In genomic region chr4:82587826-82588225, GRCh38 we compare ENCODE assay signal across 1 cellular context.
TF ChIP-seq lines count a peak whose summit lies in the region.

No MANE protein-coding gene starts in this region.

TF ChIP-seq in SK-N-SH treated with all-trans-retinoic acid at 6 μM for 48 hours, 23 proteins besides CTCF, POLR2A, EP300 and RAD21 (continued from another document):
- TF ChIP-seq, protein P1, sequence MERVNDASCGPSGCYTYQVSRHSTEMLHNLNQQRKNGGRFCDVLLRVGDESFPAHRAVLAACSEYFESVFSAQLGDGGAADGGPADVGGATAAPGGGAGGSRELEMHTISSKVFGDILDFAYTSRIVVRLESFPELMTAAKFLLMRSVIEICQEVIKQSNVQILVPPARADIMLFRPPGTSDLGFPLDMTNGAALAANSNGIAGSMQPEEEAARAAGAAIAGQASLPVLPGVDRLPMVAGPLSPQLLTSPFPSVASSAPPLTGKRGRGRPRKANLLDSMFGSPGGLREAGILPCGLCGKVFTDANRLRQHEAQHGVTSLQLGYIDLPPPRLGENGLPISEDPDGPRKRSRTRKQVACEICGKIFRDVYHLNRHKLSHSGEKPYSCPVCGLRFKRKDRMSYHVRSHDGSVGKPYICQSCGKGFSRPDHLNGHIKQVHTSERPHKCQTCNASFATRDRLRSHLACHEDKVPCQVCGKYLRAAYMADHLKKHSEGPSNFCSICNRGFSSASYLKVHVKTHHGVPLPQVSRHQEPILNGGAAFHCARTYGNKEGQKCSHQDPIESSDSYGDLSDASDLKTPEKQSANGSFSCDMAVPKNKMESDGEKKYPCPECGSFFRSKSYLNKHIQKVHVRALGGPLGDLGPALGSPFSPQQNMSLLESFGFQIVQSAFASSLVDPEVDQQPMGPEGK (CRISPR knock-in tag; IDR thresholded peaks at IDR 0.05; ENCODE audit: borderline replicate concordance): no peak
- TF ChIP-seq TSHZ2 (CRISPR knock-in tag; IDR thresholded peaks at IDR 0.05) (no peak), ZFP3 (CRISPR knock-in tag; IDR thresholded peaks at IDR 0.05) (no peak), TCF4 (CRISPR knock-in tag; IDR thresholded peaks at IDR 0.05; ENCODE audit: borderline replicate concordance) (no peak), OSR1 (CRISPR knock-in tag; IDR thresholded peaks at IDR 0.05) (no peak), CSDC2 (CRISPR knock-in tag; IDR thresholded peaks at IDR 0.05) (no peak), ZC3H10 (CRISPR knock-in tag; IDR thresholded peaks at IDR 0.05) (no peak), GLIS3 (CRISPR knock-in tag; IDR thresholded peaks at IDR 0.05) (no peak), ESRRG (CRISPR knock-in tag; IDR thresholded peaks at IDR 0.05) (no peak), ZNF70 (CRISPR knock-in tag; IDR thresholded peaks at IDR 0.05) (no peak), PPARA (CRISPR knock-in tag; IDR thresholded peaks at IDR 0.05; ENCODE audit: borderline replicate concordance) (no peak), BACH2 (CRISPR knock-in tag; IDR thresholded peaks at IDR 0.05; ENCODE audit: borderline replicate concordance) (no peak), ARNTL (CRISPR knock-in tag; IDR thresholded peaks at IDR 0.05; ENCODE audit: borderline replicate concordance, low read depth) (no peak), ZNF565 (CRISPR knock-in tag; conservative IDR thresholded peaks at IDR 0.05; ENCODE audit: low read depth) (no peak), ZFP30 (CRISPR knock-in tag; IDR thresholded peaks at IDR 0.05) (no peak)
- TF ChIP-seq, protein P2, sequence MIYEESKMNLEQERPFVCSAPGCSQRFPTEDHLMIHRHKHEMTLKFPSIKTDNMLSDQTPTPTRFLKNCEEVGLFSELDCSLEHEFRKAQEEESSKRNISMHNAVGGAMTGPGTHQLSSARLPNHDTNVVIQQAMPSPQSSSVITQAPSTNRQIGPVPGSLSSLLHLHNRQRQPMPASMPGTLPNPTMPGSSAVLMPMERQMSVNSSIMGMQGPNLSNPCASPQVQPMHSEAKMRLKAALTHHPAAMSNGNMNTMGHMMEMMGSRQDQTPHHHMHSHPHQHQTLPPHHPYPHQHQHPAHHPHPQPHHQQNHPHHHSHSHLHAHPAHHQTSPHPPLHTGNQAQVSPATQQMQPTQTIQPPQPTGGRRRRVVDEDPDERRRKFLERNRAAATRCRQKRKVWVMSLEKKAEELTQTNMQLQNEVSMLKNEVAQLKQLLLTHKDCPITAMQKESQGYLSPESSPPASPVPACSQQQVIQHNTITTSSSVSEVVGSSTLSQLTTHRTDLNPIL (CRISPR knock-in tag; IDR thresholded peaks at IDR 0.05; ENCODE audit: low read depth): no peak
- TF ChIP-seq, protein P3, sequence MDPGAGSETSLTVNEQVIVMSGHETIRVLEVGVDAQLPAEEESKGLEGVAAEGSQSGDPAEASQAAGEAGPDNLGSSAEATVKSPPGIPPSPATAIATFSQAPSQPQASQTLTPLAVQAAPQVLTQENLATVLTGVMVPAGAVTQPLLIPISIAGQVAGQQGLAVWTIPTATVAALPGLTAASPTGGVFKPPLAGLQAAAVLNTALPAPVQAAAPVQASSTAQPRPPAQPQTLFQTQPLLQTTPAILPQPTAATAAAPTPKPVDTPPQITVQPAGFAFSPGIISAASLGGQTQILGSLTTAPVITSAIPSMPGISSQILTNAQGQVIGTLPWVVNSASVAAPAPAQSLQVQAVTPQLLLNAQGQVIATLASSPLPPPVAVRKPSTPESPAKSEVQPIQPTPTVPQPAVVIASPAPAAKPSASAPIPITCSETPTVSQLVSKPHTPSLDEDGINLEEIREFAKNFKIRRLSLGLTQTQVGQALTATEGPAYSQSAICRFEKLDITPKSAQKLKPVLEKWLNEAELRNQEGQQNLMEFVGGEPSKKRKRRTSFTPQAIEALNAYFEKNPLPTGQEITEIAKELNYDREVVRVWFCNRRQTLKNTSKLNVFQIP (CRISPR knock-in tag; IDR thresholded peaks at IDR 0.05; ENCODE audit: borderline replicate concordance, low read depth): no peak
